ENCODE assay signal across 8 cellular contexts in the genomic region with DNA sequence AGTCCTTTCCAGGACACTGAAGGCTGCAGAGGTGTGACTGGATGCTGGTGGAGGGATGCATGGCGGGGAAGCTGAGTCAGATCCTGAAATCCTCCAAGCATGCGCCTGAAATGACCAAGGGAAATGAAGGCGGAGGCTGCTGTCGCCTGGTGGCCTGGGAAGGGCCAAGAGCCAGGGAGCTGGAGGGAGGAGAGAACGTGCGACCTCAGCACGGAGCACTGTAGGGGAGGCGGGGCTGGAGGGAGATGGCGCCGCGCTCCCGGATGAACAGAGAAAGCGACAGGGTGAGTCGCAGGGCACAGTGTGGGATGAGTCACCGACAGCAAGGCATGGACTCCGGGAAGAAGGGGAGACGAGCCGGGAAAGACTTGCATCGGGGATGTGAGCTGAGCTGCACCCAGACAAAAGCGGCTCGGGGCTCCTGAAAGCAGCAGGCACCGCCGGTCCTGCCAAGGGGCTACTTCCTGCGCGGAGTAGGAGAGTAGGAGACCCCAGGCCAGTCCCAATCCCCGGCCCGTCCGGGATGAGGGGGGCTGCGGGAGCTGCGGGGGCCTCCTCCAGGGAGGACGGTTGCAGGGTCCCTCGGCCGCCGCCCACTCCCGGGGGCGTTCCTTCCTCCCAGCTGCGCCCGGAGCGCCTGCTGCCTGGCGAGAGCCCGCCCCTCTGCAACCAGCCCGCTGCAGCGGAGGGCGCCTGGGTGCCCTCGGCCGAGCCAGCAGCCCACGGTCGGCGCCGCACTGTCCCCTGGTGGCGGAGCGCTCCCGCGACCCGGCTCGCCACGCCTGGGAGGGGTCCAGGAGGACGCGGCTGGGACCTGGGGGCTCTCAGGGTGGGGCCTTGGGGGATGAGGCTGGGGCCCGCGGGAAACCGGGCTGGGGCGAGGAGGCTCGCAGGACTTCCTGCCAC. TPM values are rescaled to one million over a fixed set of nuclear protein-coding genes. Genes with fewer than 3 reads are reported as not detected.
DNase-seq lines count a peak whose midpoint lies in the region; ATAC-seq and TF ChIP-seq lines count a peak whose summit lies in the region.

No MANE protein-coding gene starts in this region.

- H3K4me3 ChIP-seq in left lung: peak overlapping the region; percentile 86 to 92

- peak; percentile 63 to 79 for TF ChIP-seq CTCF in left lung (IDR thresholded peaks at IDR 0.05)

- no peaks in the 10 kb centered on the region for H3K27me3 ChIP-seq in left lung

- H3K4me1 ChIP-seq in left lung: peaks cover 6 to 32% of the 10 kb centered on the region in 2 donors

- H3K9me3 ChIP-seq in left lung: no peaks in the 10 kb centered on the region

- intact Hi-C loops in left lung (cut with DNase I): no loop called here

- peak overlapping the region; percentile 99 to 100 for H3K27ac ChIP-seq in left lung

- no peaks in the 10 kb centered on the region for H3K36me3 ChIP-seq in left lung

- DNase-seq in AML-193 (lab: John Stamatoyannopoulos, UW) (peak; percentile 81 to 86), NCI-H446 treated with DMSO at 0.1 percent for 48 hours (lab: John Stamatoyannopoulos, UW) (peak; percentile 54), cortex of kidney (lab: John Stamatoyannopoulos, UW) (peak; percentile 45), left lung (peak; percentile 93 to 97)
- DNase-seq in activated CD4-positive, alpha-beta T cell treated with anti-CD3 and anti-CD28 coated beads for 4 hours: peak; percentile 62 to 71
- peak; percentile 58 for DNase-seq in stimulated activated CD4-positive, alpha-beta T cell treated with anti-CD3 and anti-CD28 coated beads, Interleukin-2, amount 100 ng/mL, for 4 hours (ENCODE audit: low read depth)

- ATAC-seq in GM19025 (IDR thresholded peaks at IDR 0.05; ENCODE audit: low read depth, unreplicated experiment) (peak; percentile 50), HG03354 (IDR thresholded peaks at IDR 0.05; ENCODE audit: poor library complexity, severe bottlenecking, unreplicated experiment) (peak; percentile 74), left lung (peak; percentile 88)

RNA-seq across cellular contexts. Expression of a gene that starts 11.0 kb away (rescaled TPM):
- total RNA-seq in left lung: 10 to 100 TPM; 22.0 to 55.8 TPM

RNA-seq across cellular contexts. Expression of a gene that starts 17.3 kb away (rescaled TPM):
- 100 to 1,000 TPM in 1 of 2 donors, 10 to 100 TPM in 1; 99.3 to 134 TPM for total RNA-seq in left lung

Comparison
In these comparisons a context has a peak if more than half of its experiments do, and no peak if none do; other contexts are left out.
1. Peak in every context shown above with its lines: DNase-seq, ATAC-seq, H3K4me3 ChIP-seq and H3K27ac ChIP-seq.
2. DNase-seq: peak in every context shown above with its lines; median percentile 95 in left lung; 84 in AML-193; 66 in activated CD4-positive, alpha-beta T cell treated with anti-CD3 and anti-CD28 coated beads for 4 hours; 58 in stimulated activated CD4-positive, alpha-beta T cell treated with anti-CD3 and anti-CD28 coated beads, Interleukin-2, amount 100 ng/mL, for 4 hours; 54 in NCI-H446 treated with DMSO at 0.1 percent for 48 hours; 45 in cortex of kidney.